In the genomic region with DNA sequence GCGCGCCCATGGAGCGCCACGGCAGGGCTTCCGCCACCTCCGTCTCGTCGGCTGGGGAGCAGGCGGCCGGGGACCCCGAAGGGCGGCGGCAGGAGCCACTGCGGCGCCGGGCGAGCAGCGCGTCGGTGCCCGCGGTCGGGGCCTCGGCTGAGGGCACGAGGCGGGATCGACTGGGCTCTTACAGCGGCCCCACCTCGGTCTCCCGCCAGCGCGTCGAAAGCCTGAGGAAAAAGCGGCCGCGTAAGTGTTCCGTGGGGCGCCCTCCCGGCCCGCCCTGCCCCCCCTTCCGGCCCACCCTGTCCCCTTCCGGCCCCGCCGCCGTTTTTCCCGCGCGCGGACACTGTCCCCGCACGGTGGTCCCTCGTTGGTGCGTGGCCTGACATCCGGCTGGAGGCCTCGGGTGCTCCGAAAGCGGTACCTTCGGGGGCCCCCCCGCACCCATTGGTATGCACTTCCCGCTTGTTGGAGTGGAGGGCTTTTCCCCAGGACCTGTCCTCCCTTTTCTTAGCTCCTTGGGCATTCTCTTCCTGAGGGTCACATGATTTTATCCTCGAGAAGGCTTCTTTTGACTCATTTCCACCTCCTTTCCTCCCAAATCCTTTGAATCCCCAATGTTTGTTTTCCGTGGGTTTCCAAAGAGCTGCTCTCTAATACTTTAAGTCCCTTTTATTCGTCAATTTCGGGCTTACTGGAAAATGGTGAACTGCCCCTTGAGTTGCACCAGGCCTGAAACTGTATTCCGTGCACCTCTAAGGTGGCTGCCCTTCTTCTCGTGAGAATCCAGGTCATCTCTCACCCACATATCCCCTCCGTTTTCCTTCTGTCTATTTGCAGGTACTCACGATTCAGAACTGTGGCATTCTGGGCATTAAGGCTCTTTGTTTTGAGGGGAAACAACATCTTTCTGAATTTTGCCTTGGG, we compare ENCODE assay signal across 8 cellular contexts. TPM values are rescaled to one million over a fixed set of nuclear protein-coding genes. Genes with fewer than 3 reads are reported as not detected.
DNase-seq lines count a peak whose midpoint lies in the region; ATAC-seq and TF ChIP-seq lines count a peak whose summit lies in the region.

No MANE protein-coding gene starts in this region.

- no peak for TF ChIP-seq POLR2A in thyroid gland (IDR thresholded peaks at IDR 0.05)

- H3K27ac ChIP-seq in esophagus (ENCODE audit: low read depth in 2 of 2, low read length in 1 of 2) (peak overlapping the region; percentile 90 to 94), thyroid gland (peak overlapping the region; percentile 86 to 96 (median 93))

- H3K4me3 ChIP-seq in Loucy (ENCODE audit: low read length, poor library complexity, severe bottlenecking), result peak overlapping the region; percentile 87
- H3K4me3 ChIP-seq in esophagus (ENCODE audit: low read depth in 1 of 2, low read length in 2 of 2), result peak overlapping the region; percentile 82 to 95
- peak overlapping the region; percentile 25 to 99 (median 74) for H3K4me3 ChIP-seq in thyroid gland (replicated peaks in 1 of 3)

- intact Hi-C loops in thyroid gland (cut with DNase I), result loop anchor here (5.0 to 10.0 kb wide), 2 partner anchors 125 to 183 kb away; partner anchors contain the start of gene RNF24

- peak overlapping the region; percentile 95 for H3K9ac ChIP-seq in Loucy (ENCODE audit: low read depth, low read length, poor library complexity, severe bottlenecking)

- peaks cover 44% of the 10 kb centered on the region for H4K20me1 ChIP-seq in Loucy (ENCODE audit: insufficient read depth, low read length, poor library complexity, severe bottlenecking)

- H3F3A ChIP-seq in Loucy (ENCODE audit: low read depth), result no peaks in the 10 kb centered on the region

- peak overlapping the region; percentile 96 for H3K4me2 ChIP-seq in Loucy (ENCODE audit: low read depth, low read length, poor library complexity, severe bottlenecking)

- DNase-seq in EH (ENCODE audit: low read depth), result peak; percentile 41
- peak; percentile 79 for DNase-seq in activated CD8-positive, alpha-beta memory T cell treated with anti-CD3 and anti-CD28 coated beads for 24 hours
- DNase-seq in nephron progenitor cell, result peak; percentile 35
- peak; percentile 34 to 45 for DNase-seq in thyroid gland
- no peak for DNase-seq in islet precursor cell

- peak overlapping the region; percentile 99 for H3K27ac Mint-ChIP-seq in nephron progenitor cell

- H3K4me1 Mint-ChIP-seq in nephron progenitor cell, result peaks cover 50% of the 10 kb centered on the region

- peak; percentile 27 for ATAC-seq in GM21529 (IDR thresholded peaks at IDR 0.05; ENCODE audit: unreplicated experiment)

- peaks cover 44% of the 10 kb centered on the region for H3K36me3 Mint-ChIP-seq in nephron progenitor cell (ENCODE audit: low read depth)

- H3K4me1 ChIP-seq in Loucy (ENCODE audit: insufficient read depth, low read length, poor library complexity, severe bottlenecking), result peaks cover 30% of the 10 kb centered on the region
- peaks cover under 1 to 2% of the 10 kb centered on the region in 2 donors for H3K4me1 ChIP-seq in esophagus (ENCODE audit: control insufficient read depth in 2 of 2, insufficient read depth in 2 of 2, low read length in 1 of 2)
- H3K4me1 ChIP-seq in thyroid gland, result peaks cover 29 to 49% of the 10 kb centered on the region in 2 donors

- no peaks in the 10 kb centered on the region for H3K9me3 Mint-ChIP-seq in nephron progenitor cell

- peak overlapping the region; percentile 99 for H3K4me3 Mint-ChIP-seq in nephron progenitor cell

- H2AFZ ChIP-seq in Loucy (ENCODE audit: low read length), result 0 out of 2 replicates have a peak overlapping the region, but pooled peaks have one; percentile 45

- no peak for TF ChIP-seq CTCF in Loucy (conservative IDR thresholded peaks at IDR 0.05; ENCODE audit: low read length)
- TF ChIP-seq CTCF in nephron progenitor cell (IDR thresholded peaks at IDR 0.05), result no peak
- no peak for TF ChIP-seq CTCF in thyroid gland (IDR thresholded peaks at IDR 0.05)

- no peaks in the 10 kb centered on the region for H3K9me3 ChIP-seq in Loucy (ENCODE audit: insufficient read depth, low read depth, low read length)
- H3K9me3 ChIP-seq in esophagus (ENCODE audit: control insufficient read depth in 2 of 2, insufficient read depth in 1 of 2, low read depth in 1 of 2, low read length in 1 of 2), result no peaks in the 10 kb centered on the region
- H3K9me3 ChIP-seq in thyroid gland, result no peaks in the 10 kb centered on the region

- H3K27me3 ChIP-seq in Loucy (ENCODE audit: insufficient read depth, low read length, poor library complexity, severe bottlenecking) (no peaks in the 10 kb centered on the region), esophagus (ENCODE audit: control insufficient read depth in 1 of 2, insufficient read depth in 2 of 2, low read length in 2 of 2) (no peaks in the 10 kb centered on the region), thyroid gland (no peaks in the 10 kb centered on the region)

- no peaks in the 10 kb centered on the region for H3K36me3 ChIP-seq in Loucy (ENCODE audit: insufficient read depth, low read length)
- peaks cover 0 to under 1% of the 10 kb centered on the region in 2 donors for H3K36me3 ChIP-seq in esophagus (ENCODE audit: control insufficient read depth in 2 of 2, insufficient read depth in 2 of 2, low read length in 1 of 2)
- no peaks in the 10 kb centered on the region for H3K36me3 ChIP-seq in thyroid gland

- peaks cover 73% of the 10 kb centered on the region for H3K79me2 ChIP-seq in Loucy (ENCODE audit: insufficient read depth, low read length)

- H3K9me2 ChIP-seq in Loucy (replicated peaks; ENCODE audit: low read depth, low read length), result no peaks in the 10 kb centered on the region

- 0% methylated on average over 38 to 68 of the region's 68 CpGs for WGBS in esophagus, 2 donors
- WGBS in thyroid gland, 2 donors, result 0% methylated on average over 14 to 19 of the region's 68 CpGs

- no peaks in the 10 kb centered on the region for H3K27me3 Mint-ChIP-seq in nephron progenitor cell (ENCODE audit: low read depth, poor library complexity)

RNA-seq across cellular contexts. Expression of gene PANK2, which starts 0.6 kb away (rescaled TPM):
- polyA plus RNA-seq in esophagus, result 10 to 100 TPM; 31.0 to 31.9 TPM
- total RNA-seq in thyroid gland, result 10 to 100 TPM; 52.3 to 63.4 (median 61.4) TPM

RNA-seq across cellular contexts. Expression of gene MAVS, which starts 43.1 kb away (rescaled TPM):
- 10 to 100 TPM in 1 of 2 donors, 1 to 10 TPM in 1; 9.2 to 20.5 TPM for polyA plus RNA-seq in esophagus
- total RNA-seq in thyroid gland, result 10 to 100 TPM; 30.4 to 52.3 (median 39.0) TPM
